ENCODE assay signal across 8 cellular contexts in genomic region chr14:61281186-61281676, GRCh38. TPM values are rescaled to one million over a fixed set of nuclear protein-coding genes. Genes with fewer than 3 reads are reported as not detected.
DNase-seq lines count a peak whose midpoint lies in the region; ATAC-seq and TF ChIP-seq lines count a peak whose summit lies in the region.

TMEM30B (minus strand) TSS chr14:61281338; CDS start chr14:61281147, 191 bp downstream.

- H3K4me1 ChIP-seq in CD4-positive, alpha-beta memory T cell (ENCODE audit: insufficient read depth, low read length): peaks cover 22% of the 10 kb centered on the region
- H3K4me1 ChIP-seq in hepatocyte (ENCODE audit: insufficient read depth) (peaks cover 13% of the 10 kb centered on the region), gastrocnemius medialis (peaks cover 24 to 26% of the 10 kb centered on the region in 2 donors), Karpas-422 (ENCODE audit: low read length) (peaks cover 10% of the 10 kb centered on the region)

- TF ChIP-seq POLR2A in gastrocnemius medialis (IDR thresholded peaks at IDR 0.05): no peak

- peaks cover 0 to 5% of the 10 kb centered on the region in 2 donors for H3K36me3 Mint-ChIP-seq in CD4-positive, alpha-beta memory T cell

- POLR2A ChIA-PET in CD4-positive, alpha-beta memory T cell (lab: Charles Lee; ENCODE audit: partially characterized antibody): interaction anchor here (0.6 to 2.5 kb wide), 29 partner anchors 9 to 1032 kb away, joined by 3 to 16 read pairs (median 5); partner anchors contain the start of genes PPM1A, PRKCH, SLC38A6 and SNAPC1

- CTCF ChIA-PET in CD4-positive, alpha-beta memory T cell (lab: Charles Lee; ENCODE audit: partially characterized antibody): interaction anchor here (0.6 to 9.6 kb wide), 22 partner anchors 11 to 556 kb away, joined by 3 to 152 read pairs (median 4); no protein-coding TSS in a partner anchor

- H2AFZ ChIP-seq in hepatocyte (peak within 1 kb of the TSS; percentile 87), Karpas-422 (ENCODE audit: low read length) (no peak within 1 kb of the TSS)

- WGBS in hepatocyte (ENCODE audit: low lambda C conversion rate, missing lambda C conversion rate): 10% methylated on average over 32 of the region's 36 CpGs

- H4K20me1 ChIP-seq in hepatocyte (ENCODE audit: insufficient read depth, poor library complexity, severe bottlenecking) (no peaks in the 10 kb centered on the region), Karpas-422 (ENCODE audit: insufficient read depth, low read depth, low read length) (no peaks in the 10 kb centered on the region)

- no peaks in the 10 kb centered on the region for H3K36me3 ChIP-seq in CD4-positive, alpha-beta memory T cell (ENCODE audit: insufficient read depth, low read length)
- H3K36me3 ChIP-seq in hepatocyte (replicated peaks; ENCODE audit: insufficient read depth, low read depth) (no peaks in the 10 kb centered on the region), gastrocnemius medialis (no peaks in the 10 kb centered on the region), Karpas-422 (ENCODE audit: insufficient read depth, low read length) (no peaks in the 10 kb centered on the region)

- no peaks in the 10 kb centered on the region for H3K27me3 ChIP-seq in CD4-positive, alpha-beta memory T cell (ENCODE audit: insufficient read depth, low read length)
- no peaks in the 10 kb centered on the region for H3K27me3 ChIP-seq in hepatocyte
- H3K27me3 ChIP-seq in gastrocnemius medialis: no peaks in the 10 kb centered on the region
- no peaks in the 10 kb centered on the region for H3K27me3 ChIP-seq in Karpas-422 (ENCODE audit: low read length)

- H3K27me3 Mint-ChIP-seq in CD4-positive, alpha-beta memory T cell: no peaks in the 10 kb centered on the region

- peak in 4 of 5 donors; percentile 45 to 70 (median 48) for DNase-seq in CD4-positive, alpha-beta memory T cell
- DNase-seq in NCI-H1436 (lab: John Stamatoyannopoulos, UW) (peak; percentile 13), activated T-helper 1 cell treated with Interleukin-2 at 50 U/mL for 16 hours (ENCODE audit: low read depth) (peak; percentile 15), hepatocyte (ENCODE audit: low spot score) (peak; percentile 89), gastrocnemius medialis (no peak), Karpas-422 (no peak), HCEC 1CT (no peak)

- no peaks in the 10 kb centered on the region for H3K9me3 ChIP-seq in CD4-positive, alpha-beta memory T cell (ENCODE audit: control insufficient read depth in 1 of 2, low read length in 2 of 2)
- H3K9me3 ChIP-seq in hepatocyte (ENCODE audit: low read depth) (no peaks in the 10 kb centered on the region), gastrocnemius medialis (no peaks in the 10 kb centered on the region), Karpas-422 (ENCODE audit: low read length) (no peaks in the 10 kb centered on the region)

- peak within 1 kb of the TSS; percentile 65 for H3K27ac ChIP-seq in CD4-positive, alpha-beta memory T cell (ENCODE audit: low read depth, low read length)
- H3K27ac ChIP-seq in hepatocyte (peak within 1 kb of the TSS; percentile 82), gastrocnemius medialis (peak within 1 kb of the TSS; percentile 80 to 88 (median 86)), Karpas-422 (ENCODE audit: low read length) (no peak within 1 kb of the TSS)

- H3K9me2 ChIP-seq in hepatocyte (replicated peaks; ENCODE audit: insufficient read depth): no peaks in the 10 kb centered on the region
- H3K9me2 ChIP-seq in Karpas-422 (replicated peaks; ENCODE audit: insufficient read depth, low read length): no peaks in the 10 kb centered on the region

- intact Hi-C loops in CD4-positive, alpha-beta memory T cell (cut with micrococcal nuclease): loop anchor here (5.0 kb wide), 1 partner anchor 451 kb away; no protein-coding TSS in a partner anchor
- intact Hi-C loops in gastrocnemius medialis (cut with DNase I; ENCODE audit: low total_unique reads): no loop called here

- no peak within 1 kb of the TSS for H3K9ac ChIP-seq in Karpas-422 (ENCODE audit: low read length)

- peaks cover 22 to 44% (median 25%) of the 10 kb centered on the region in 4 donors for H3K4me1 Mint-ChIP-seq in CD4-positive, alpha-beta memory T cell

- peaks cover 15% of the 10 kb centered on the region for H3K79me2 ChIP-seq in hepatocyte
- no peaks in the 10 kb centered on the region for H3K79me2 ChIP-seq in Karpas-422 (ENCODE audit: low read length)

- in situ Hi-C loops in gastrocnemius medialis (cut with MboI; ENCODE audit: low sequenced_read_pairs in 4 of 4): loop anchor here in 3 of 4 donors (25.0 kb wide), 2 partner anchors 456 to 944 kb away; no protein-coding TSS in a partner anchor

- H3K4me3 ChIP-seq in CD4-positive, alpha-beta memory T cell (ENCODE audit: low read length in 2 of 2): peak within 1 kb of the TSS; percentile 45 to 76
- H3K4me3 ChIP-seq in hepatocyte (peak within 1 kb of the TSS; percentile 18), gastrocnemius medialis (peak within 1 kb of the TSS; percentile 67 to 80 (median 74)), Karpas-422 (ENCODE audit: low read length) (no peak within 1 kb of the TSS)

- TF ChIP-seq CTCF in hepatocyte (IDR thresholded peaks at IDR 0.05; ENCODE audit: poor library complexity) (no peak), gastrocnemius medialis (IDR thresholded peaks at IDR 0.05 in 4 of 5, conservative IDR thresholded peaks at IDR 0.05 in 1 of 5) (no peak)

- peak in 1 of 2 donors; percentile 37 for ATAC-seq in gastrocnemius medialis
- no peak for ATAC-seq in GM19452 (IDR thresholded peaks at IDR 0.05; ENCODE audit: unreplicated experiment)

- H3K27ac Mint-ChIP-seq in CD4-positive, alpha-beta memory T cell: peak within 1 kb of the TSS; percentile 87 to 96 (median 94)

- H3K4me2 ChIP-seq in hepatocyte (peak within 1 kb of the TSS; percentile 83), Karpas-422 (ENCODE audit: low read depth, low read length, poor library complexity, severe bottlenecking) (no peak within 1 kb of the TSS)

- H3K9me3 Mint-ChIP-seq in CD4-positive, alpha-beta memory T cell: no peaks in the 10 kb centered on the region

- peak within 1 kb of the TSS; percentile 90 to 95 (median 93) for H3K4me3 Mint-ChIP-seq in CD4-positive, alpha-beta memory T cell

RNA-seq across cellular contexts. Expression of gene TMEM30B, which starts in this region (rescaled TPM):
- total RNA-seq in CD4-positive, alpha-beta memory T cell: 1 to 10 TPM; 2.9 to 3.0 TPM
- 1 to 10 TPM; 5.3 to 5.4 TPM for polyA plus RNA-seq in CD4-positive, alpha-beta memory T cell
- total RNA-seq in hepatocyte (15.8 and 18.2 TPM in 2 replicates), gastrocnemius medialis (1 to 10 TPM in 1 of 4 donors, under 1 TPM in 2, not detected in 1; 0.39 to 1.7 (median 1.00) TPM)
- polyA plus RNA-seq in hepatocyte: 12.4 and 19.3 TPM in 2 replicates
- total RNA-seq in Karpas-422 (2014; rRNA removed; shearing (Covaris generic); ENCODE audit: low replicate concordance): not detected in 2 replicates

Comparison
In these comparisons a context has a peak if more than half of its experiments do, and no peak if none do; other contexts are left out.
1. DNase-seq: peak in CD4-positive, alpha-beta memory T cell (4 of 5), NCI-H1436 (single experiment), activated T-helper 1 cell treated with Interleukin-2 at 50 U/mL for 16 hours (single experiment) and hepatocyte (single experiment); none in gastrocnemius medialis (0 of 2), Karpas-422 (single experiment) and HCEC 1CT (single experiment).